In the genomic region with DNA sequence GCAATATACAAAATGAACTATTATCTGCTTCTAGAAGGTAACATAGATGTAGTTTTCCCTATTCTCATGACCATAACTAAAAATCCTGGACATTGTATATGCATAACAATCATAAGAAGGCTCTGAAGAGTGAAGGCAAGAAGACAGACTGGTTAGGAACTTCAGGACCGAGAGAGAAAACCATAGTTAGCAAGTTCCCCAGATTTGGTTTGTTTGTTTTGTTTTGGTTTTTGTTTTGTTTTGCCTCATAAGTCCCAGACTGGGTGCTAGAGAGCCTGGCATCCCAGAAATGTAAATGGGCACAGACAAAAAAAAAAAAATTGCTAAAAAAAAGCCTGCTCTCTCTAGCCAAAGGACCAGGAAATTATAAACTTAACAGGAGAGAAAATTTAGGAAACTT, we compare ENCODE assay signal across 24 cellular contexts.
DNase-seq lines count a peak whose midpoint lies in the region; ATAC-seq and TF ChIP-seq lines count a peak whose summit lies in the region.
"Had no signal": no experiment of that assay in that cellular context is flagged by ENCODE, and none has a peak within 500 bp of the region (broad histone marks: within the 10 kb centered on the region; RNA-seq: fewer than 3 reads in every experiment).

No MANE protein-coding gene starts in this region.

- peaks cover 10 to 17% of the 10 kb centered on the region in 2 donors for H3K9me3 Mint-ChIP-seq in stimulated activated naive B cell treated with anti-CD40 and anti-IgM and Interleukin-4, amounts not matched to agents 10 μg/mL and 1 μg/mL and 100 μg/mL, for 72 hours
- H3K9me3 Mint-ChIP-seq: HFFc6 had no signal

- DNase-seq in PC-9 (no peak), Right ventricle myocardium superior (no peak)
- DNase-seq in stimulated activated naive B cell treated with anti-CD40 and anti-IgM and Interleukin-4, amounts not matched to agents 10 μg/mL and 1 μg/mL and 100 μg/mL, for 72 hours: no peak
- DNase-seq: 8988T; ACHN; AML-193; BE2C; CD4-positive, alpha-beta T cell; CD8-positive, alpha-beta memory T cell; DMS 273 treated with DMSO at 0.1 percent for 48 hours; DMS79; EL; GDM1; GOT3; HFFc6 had no signal

- no peak overlapping the region for H3K4me3 Mint-ChIP-seq in stimulated activated naive B cell treated with anti-CD40 and anti-IgM and Interleukin-4, amounts not matched to agents 10 μg/mL and 1 μg/mL and 100 μg/mL, for 72 hours
- H3K4me3 Mint-ChIP-seq: CD14-positive monocyte; CD4-positive, alpha-beta T cell; CD8-positive, alpha-beta memory T cell; HFFc6 had no signal

- no TSS peak for BruUV-seq in PC-9 (replicated peaks; lab: Mats Ljungman, UMichigan)

- no peaks in the 10 kb centered on the region for H3K9me2 ChIP-seq in PC-9 (ENCODE audit: insufficient read depth)

- no peak overlapping the region for H3K27ac ChIP-seq in PC-9
- H3K27ac ChIP-seq: A549; BLaER1 treated with 17β-estradiol and CSF1 and Interleukin-3, amounts not matched to agents 10 nM and 100 nM had no signal

- no peaks in the 10 kb centered on the region for H3K4me1 ChIP-seq in PC-9 (replicated peaks; ENCODE audit: insufficient read depth)
- H3K4me1 ChIP-seq: A549; BE2C; BLaER1 treated with 17β-estradiol and CSF1 and Interleukin-3, amounts not matched to agents 10 nM and 100 nM; HAP-1 had no signal

- no peaks in the 10 kb centered on the region for H3K79me2 ChIP-seq in PC-9 (ENCODE audit: low read depth)

- CTCF ChIA-PET in PC-9 (lab: Charles Lee): no interaction called here

- peaks cover 2 to 5% of the 10 kb centered on the region in 2 donors for H3K4me1 Mint-ChIP-seq in stimulated activated naive B cell treated with anti-CD40 and anti-IgM and Interleukin-4, amounts not matched to agents 10 μg/mL and 1 μg/mL and 100 μg/mL, for 72 hours
- H3K4me1 Mint-ChIP-seq: CD8-positive, alpha-beta memory T cell had no signal

- POLR2A ChIA-PET in PC-9 (lab: Charles Lee; ENCODE audit: unreplicated experiment): no interaction called here

- peaks cover 3% of the 10 kb centered on the region for H3K9me3 ChIP-seq in PC-9 (ENCODE audit: insufficient read depth, low read depth)
- H3K9me3 ChIP-seq: A549, BE2C, HAP-1 had no signal

- H3K27me3 ChIP-seq in PC-9 (ENCODE audit: insufficient read depth, low read depth): no peaks in the 10 kb centered on the region
- H3K27me3 ChIP-seq: BE2C; BLaER1 treated with 17β-estradiol and CSF1 and Interleukin-3, amounts not matched to agents 10 nM and 100 nM had no signal

- peak overlapping the region; percentile 25; the same call in 1 of the 2 replicates for H2AFZ ChIP-seq in PC-9

- H3K4me2 ChIP-seq in PC-9: no peak overlapping the region
- H3K4me2 ChIP-seq: A549; BLaER1 treated with 17β-estradiol and CSF1 and Interleukin-3, amounts not matched to agents 10 nM and 100 nM had no signal

- peaks cover 7 to 9% of the 10 kb centered on the region in 2 donors for H3K36me3 Mint-ChIP-seq in stimulated activated naive B cell treated with anti-CD40 and anti-IgM and Interleukin-4, amounts not matched to agents 10 μg/mL and 1 μg/mL and 100 μg/mL, for 72 hours

- no peak overlapping the region for H3K27ac Mint-ChIP-seq in stimulated activated naive B cell treated with anti-CD40 and anti-IgM and Interleukin-4, amounts not matched to agents 10 μg/mL and 1 μg/mL and 100 μg/mL, for 72 hours
- H3K27ac Mint-ChIP-seq: CD14-positive monocyte; CD4-positive, alpha-beta T cell; CD8-positive, alpha-beta memory T cell; HFFc6 had no signal

- H4K20me1 ChIP-seq in PC-9 (ENCODE audit: insufficient read depth): no peaks in the 10 kb centered on the region
- H4K20me1 ChIP-seq: BLaER1 treated with 17β-estradiol and CSF1 and Interleukin-3, amounts not matched to agents 10 nM and 100 nM had no signal

- no peaks in the 10 kb centered on the region for H3K36me3 ChIP-seq in PC-9 (ENCODE audit: low read depth)
- H3K36me3 ChIP-seq: BE2C; BLaER1 treated with 17β-estradiol and CSF1 and Interleukin-3, amounts not matched to agents 10 nM and 100 nM; HAP-1 had no signal

- no peak overlapping the region for H3K4me3 ChIP-seq in PC-9
- H3K4me3 ChIP-seq: A549; BLaER1 treated with 17β-estradiol and CSF1 and Interleukin-3, amounts not matched to agents 10 nM and 100 nM; HAP-1 had no signal

- peak; percentile 64 for ATAC-seq in GM18870 (IDR thresholded peaks at IDR 0.05; ENCODE audit: unreplicated experiment)
- peak; percentile 84 for ATAC-seq in GM21717 (IDR thresholded peaks at IDR 0.05; ENCODE audit: unreplicated experiment)
- peak; percentile 60 for ATAC-seq in HG03432 (IDR thresholded peaks at IDR 0.05; ENCODE audit: unreplicated experiment)
- no peak for ATAC-seq in HG02884 (IDR thresholded peaks at IDR 0.05; ENCODE audit: unreplicated experiment)
- no peak for ATAC-seq in Right ventricle myocardium superior (ENCODE audit: poor library complexity)
- no peak for ATAC-seq in stimulated activated naive B cell treated with anti-CD40 and anti-IgM and Interleukin-4, amounts not matched to agents 10 μg/mL and 1 μg/mL and 100 μg/mL, for 72 hours (replicated peaks)
- ATAC-seq in GM18868 (IDR thresholded peaks at IDR 0.05; ENCODE audit: unreplicated experiment): no peak
- ATAC-seq: A549 had no signal

- H3K27me3 Mint-ChIP-seq in stimulated activated naive B cell treated with anti-CD40 and anti-IgM and Interleukin-4, amounts not matched to agents 10 μg/mL and 1 μg/mL and 100 μg/mL, for 72 hours: peaks cover 23 to 25% of the 10 kb centered on the region in 2 donors

- TF ChIP-seq CTCF in PC-9 (conservative IDR thresholded peaks at IDR 0.05): no peak

- no peaks in the 10 kb centered on the region for H3F3A ChIP-seq in PC-9 (ENCODE audit: insufficient read depth, low read depth)

- intact Hi-C loops in PC-9 (cut with micrococcal nuclease; ENCODE audit: unreplicated experiment): no loop called here
- intact Hi-C loops in Right ventricle myocardium superior (cut with DNase I): no loop called here

Comparison
In these comparisons a context has a peak if more than half of its experiments do, and no peak if none do; other contexts are left out.
1. ATAC-seq: peak in GM18870 (single experiment), GM21717 (single experiment) and HG03432 (single experiment); none in HG02884 (single experiment), Right ventricle myocardium superior (single experiment), stimulated activated naive B cell treated with anti-CD40 and anti-IgM and Interleukin-4, amounts not matched to agents 10 μg/mL and 1 μg/mL and 100 μg/mL, for 72 hours (0 of 2) and GM18868 (single experiment).